ENCODE assay signal across 14 cellular contexts in the genomic region with DNA sequence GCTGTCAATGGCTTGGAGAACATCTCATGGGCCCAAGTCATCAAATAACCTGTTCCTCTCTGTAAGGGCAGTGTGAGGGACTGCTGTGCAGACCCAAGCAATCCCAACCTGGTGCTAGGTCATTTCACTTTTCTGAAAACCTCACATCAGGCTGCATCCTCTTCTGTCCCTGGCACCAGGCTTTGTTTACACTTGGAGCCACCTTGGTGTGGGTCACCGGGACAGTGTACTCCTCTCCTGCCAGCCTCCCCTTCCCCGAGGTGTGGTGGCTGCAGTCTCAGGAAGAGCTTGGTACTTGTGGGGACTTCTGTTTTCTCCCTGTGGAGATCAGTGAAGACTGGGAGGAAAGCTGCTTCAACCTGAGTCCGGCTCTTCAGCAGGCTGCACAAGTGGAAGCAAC. TPM values are rescaled to one million over a fixed set of nuclear protein-coding genes. Genes with fewer than 3 reads are reported as not detected.
DNase-seq lines count a peak whose midpoint lies in the region; ATAC-seq and TF ChIP-seq lines count a peak whose summit lies in the region.
"Had no signal": no experiment of that assay in that cellular context is flagged by ENCODE, and none has a peak within 500 bp of the region (broad histone marks: within the 10 kb centered on the region; RNA-seq: fewer than 3 reads in every experiment).

No MANE protein-coding gene starts in this region.

- H3K36me3 Mint-ChIP-seq in T-helper 2 cell treated with Interferon-gamma antibody and Interleukin-4, amounts not matched to agents 5 μg/mL and 100 μg/mL, for 36 hours (ENCODE audit: low read depth) = peaks cover 80% of the 10 kb centered on the region

- peak overlapping the region; percentile 17 for H3K27ac Mint-ChIP-seq in T-helper 2 cell treated with Interferon-gamma antibody and Interleukin-4, amounts not matched to agents 5 μg/mL and 100 μg/mL, for 36 hours
- H3K27ac Mint-ChIP-seq: neural progenitor cell had no signal

- intact Hi-C loops in sigmoid colon (cut with DNase I) = no loop called here

- H3K27me3 Mint-ChIP-seq in T-helper 2 cell treated with Interferon-gamma antibody and Interleukin-4, amounts not matched to agents 5 μg/mL and 100 μg/mL, for 36 hours (ENCODE audit: low read depth) = no peaks in the 10 kb centered on the region

- TF ChIP-seq POLR2A in sigmoid colon (IDR thresholded peaks at IDR 0.05) = no peak

- no peaks in the 10 kb centered on the region for H3K9me3 Mint-ChIP-seq in T-helper 2 cell treated with Interferon-gamma antibody and Interleukin-4, amounts not matched to agents 5 μg/mL and 100 μg/mL, for 36 hours
- H3K9me3 Mint-ChIP-seq: neural progenitor cell had no signal

- H3K27ac ChIP-seq in RWPE2 (ENCODE audit: poor library complexity, severe bottlenecking) (peak overlapping the region; percentile 59), epithelial cell of prostate (peak overlapping the region; percentile 80), sigmoid colon (peak overlapping the region; percentile 48 to 69 (median 64))
- H3K27ac ChIP-seq: KMS-11, neural progenitor cell had no signal

- H3K36me3 ChIP-seq in RWPE2 (ENCODE audit: low read depth) = peaks cover 93% of the 10 kb centered on the region
- H3K36me3 ChIP-seq in sigmoid colon = peaks cover 15 to 81% (median 52%) of the 10 kb centered on the region in 4 donors
- H3K36me3 ChIP-seq: neural progenitor cell had no signal

- H3K4me1 Mint-ChIP-seq in T-helper 2 cell treated with Interferon-gamma antibody and Interleukin-4, amounts not matched to agents 5 μg/mL and 100 μg/mL, for 36 hours (ENCODE audit: low read depth) = peaks cover 7% of the 10 kb centered on the region

- TF ChIP-seq CTCF in RWPE2 (IDR thresholded peaks at IDR 0.05; ENCODE audit: poor library complexity, severe bottlenecking) (no peak), sigmoid colon (IDR thresholded peaks at IDR 0.05) (no peak)

- H3K4me3 ChIP-seq in RWPE2 (ENCODE audit: severe bottlenecking) (no peak overlapping the region), sigmoid colon (no peak overlapping the region)
- H3K4me3 ChIP-seq: neural progenitor cell had no signal

- ATAC-seq in RWPE2 (ENCODE audit: low read depth) (no peak; the same call in 2 of the 3 replicates), GM19467 (IDR thresholded peaks at IDR 0.05; ENCODE audit: unreplicated experiment) (no peak), GM18858 (IDR thresholded peaks at IDR 0.05; ENCODE audit: unreplicated experiment) (no peak)

- H3K4me3 Mint-ChIP-seq in T-helper 2 cell treated with Interferon-gamma antibody and Interleukin-4, amounts not matched to agents 5 μg/mL and 100 μg/mL, for 36 hours = no peak overlapping the region
- H3K4me3 Mint-ChIP-seq: neural progenitor cell had no signal

- H3K4me1 ChIP-seq in RWPE2 (ENCODE audit: insufficient read depth, poor library complexity, severe bottlenecking) = peaks cover 25% of the 10 kb centered on the region
- peaks cover 0 to 30% (median 17%) of the 10 kb centered on the region in 4 donors for H3K4me1 ChIP-seq in sigmoid colon
- H3K4me1 ChIP-seq: neural progenitor cell had no signal

- TF ChIP-seq EP300 in sigmoid colon (IDR thresholded peaks at IDR 0.05) = no peak

- no peak for DNase-seq in T-helper 2 cell treated with Interferon-gamma antibody and Interleukin-4, amounts not matched to agents 5 μg/mL and 100 μg/mL, for 36 hours (ENCODE audit: low spot score)
- DNase-seq in T-helper 2 cell (no peak), RWPE2 (ENCODE audit: low spot score) (no peak), epithelial cell of prostate (ENCODE audit: low read depth, low spot score) (no peak), sigmoid colon (no peak), RKO (ENCODE audit: low spot score) (no peak)
- DNase-seq: 8988T, kidney, NCI-H2029 treated with DMSO at 0.1 percent for 48 hours, trophoblast cell had no signal

- H3K9me3 ChIP-seq in RWPE2 (ENCODE audit: severe bottlenecking) (no peaks in the 10 kb centered on the region), sigmoid colon (no peaks in the 10 kb centered on the region)

- H3K27me3 ChIP-seq in RWPE2 (ENCODE audit: insufficient read depth, poor library complexity, severe bottlenecking) (no peaks in the 10 kb centered on the region), sigmoid colon (no peaks in the 10 kb centered on the region)
- H3K27me3 ChIP-seq: neural progenitor cell had no signal

- 74 to 92% methylated on average over 3 of the region's 3 CpGs for WGBS in sigmoid colon, 2 donors

RNA-seq across cellular contexts. Expression of gene SLC7A6OS, which starts 12.4 kb away (rescaled TPM):
- total RNA-seq in sigmoid colon = 10 to 100 TPM in 3 of 4 donors, 1 to 10 TPM in 1; 9.5 to 20.8 (median 11.8) TPM
- polyA plus RNA-seq in sigmoid colon = 1 to 10 TPM; 4.8 to 10.0 (median 6.5) TPM

RNA-seq across cellular contexts. Expression of gene PRMT7, which starts 12.5 kb away (rescaled TPM):
- 10 to 100 TPM; 34.6 to 51.0 (median 45.6) TPM for total RNA-seq in sigmoid colon
- polyA plus RNA-seq in sigmoid colon = 10 to 100 TPM; 12.0 to 40.7 (median 19.0) TPM

RNA-seq across cellular contexts. Expression of gene SLC7A6, which starts 34.0 kb away (rescaled TPM):
- 10 to 100 TPM; 26.8 to 40.7 (median 35.1) TPM for total RNA-seq in sigmoid colon
- 10 to 100 TPM in 1 of 3 donors, 1 to 10 TPM in 2; 1.8 to 22.5 (median 2.5) TPM for polyA plus RNA-seq in sigmoid colon

RNA-seq across cellular contexts. Expression of gene PLA2G15, which starts 53.1 kb away (rescaled TPM):
- 10 to 100 TPM; 10.2 to 15.7 (median 12.5) TPM for total RNA-seq in sigmoid colon
- polyA plus RNA-seq in sigmoid colon = 10 to 100 TPM in 1 of 3 donors, 1 to 10 TPM in 2; 4.2 to 10.1 (median 8.1) TPM
